9 cellular contexts compared by ENCODE assay signal in the genomic region with DNA sequence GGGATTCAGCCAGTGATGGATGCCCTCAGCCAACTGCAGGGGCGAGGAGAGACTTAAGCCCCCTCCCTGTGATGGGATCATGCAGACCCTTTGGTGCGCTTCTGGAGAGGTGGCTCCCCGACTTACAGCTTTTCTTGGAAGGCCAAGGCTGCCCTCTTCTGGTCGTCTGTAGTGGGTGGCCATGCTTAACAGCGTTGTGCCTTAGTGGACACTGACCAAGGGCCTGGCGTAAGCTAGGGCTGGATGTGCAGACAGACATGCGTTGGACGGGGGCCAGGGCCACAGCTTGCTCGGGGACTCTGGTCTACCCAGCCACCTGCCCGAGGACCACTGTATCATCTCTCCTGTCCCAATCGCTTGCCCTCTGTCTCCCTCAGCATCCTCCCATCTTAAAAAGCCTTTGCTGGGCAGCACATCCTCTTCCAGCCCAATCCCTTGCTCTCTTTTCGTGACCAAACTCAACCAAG. TPM values are rescaled to one million over a fixed set of nuclear protein-coding genes. Genes with fewer than 3 reads are reported as not detected.
A peak's percentile ranks its signal among the peaks of the same experiment; 100 is the strongest.
DNase-seq lines count a peak whose midpoint lies in the region; ATAC-seq and TF ChIP-seq lines count a peak whose summit lies in the region.
"Had no signal": no experiment of that assay in that cellular context is flagged by ENCODE, and none has a peak within 500 bp of the region (broad histone marks: within the 10 kb centered on the region; RNA-seq: fewer than 3 reads in every experiment).

No MANE protein-coding gene starts in this region.

- H3K9me3 ChIP-seq in WERI-Rb-1 (ENCODE audit: severe bottlenecking) (no peaks in the 10 kb centered on the region), lower lobe of right lung (no peaks in the 10 kb centered on the region)
- H3K9me3 ChIP-seq: BLaER1 treated with 17β-estradiol and CSF1 and Interleukin-3, amounts not matched to agents 10 nM and 100 nM had no signal

- ATAC-seq in effector memory CD8-positive, alpha-beta T cell (replicated peaks), result peak; percentile 29
- peak; percentile 78 to 81 for ATAC-seq in lower lobe of right lung
- ATAC-seq in stimulated activated naive CD8-positive, alpha-beta T cell treated with anti-CD3 and anti-CD28 coated beads, Interleukin-15, Interleukin-2, amounts not matched to agents 100 U/mL and 50 U/mL, for 24 hours, result peak; percentile 30

- H3K27ac Mint-ChIP-seq in effector memory CD8-positive, alpha-beta T cell, result peak overlapping the region; percentile 3 to 45
- H3K27ac Mint-ChIP-seq in activated T-helper 1 cell treated with anti-CD3 and anti-CD28 coated beads, Interleukin-12 subunit alpha, Interleukin-12 subunit beta, Interleukin-2, Interleukin-4 antibody, amounts not matched to agents 30 ng/mL and 10 ng/mL and 1 ng/mL, durations not matched to agents 14 hours and 24 hours and 36 hours, result no peak overlapping the region

- no peaks in the 10 kb centered on the region for H3K9me3 Mint-ChIP-seq in effector memory CD8-positive, alpha-beta T cell
- H3K9me3 Mint-ChIP-seq in activated T-helper 1 cell treated with anti-CD3 and anti-CD28 coated beads, Interleukin-12 subunit alpha, Interleukin-12 subunit beta, Interleukin-2, Interleukin-4 antibody, amounts not matched to agents 30 ng/mL and 10 ng/mL and 1 ng/mL, durations not matched to agents 14 hours and 24 hours and 36 hours, result no peaks in the 10 kb centered on the region

- H3K4me3 Mint-ChIP-seq in effector memory CD8-positive, alpha-beta T cell, result no peak overlapping the region
- H3K4me3 Mint-ChIP-seq in activated T-helper 1 cell treated with anti-CD3 and anti-CD28 coated beads, Interleukin-12 subunit alpha, Interleukin-12 subunit beta, Interleukin-2, Interleukin-4 antibody, amounts not matched to agents 30 ng/mL and 10 ng/mL and 1 ng/mL, durations not matched to agents 14 hours and 24 hours and 36 hours, result no peak overlapping the region

- H3K36me3 Mint-ChIP-seq in effector memory CD8-positive, alpha-beta T cell (ENCODE audit: insufficient read depth), result peaks cover 10% of the 10 kb centered on the region
- H3K36me3 Mint-ChIP-seq in activated T-helper 1 cell treated with anti-CD3 and anti-CD28 coated beads, Interleukin-12 subunit alpha, Interleukin-12 subunit beta, Interleukin-2, Interleukin-4 antibody, amounts not matched to agents 30 ng/mL and 10 ng/mL and 1 ng/mL, durations not matched to agents 14 hours and 24 hours and 36 hours (ENCODE audit: low read depth), result peaks cover 1% of the 10 kb centered on the region

- no peaks in the 10 kb centered on the region for H3K27me3 Mint-ChIP-seq in effector memory CD8-positive, alpha-beta T cell
- H3K27me3 Mint-ChIP-seq in activated T-helper 1 cell treated with anti-CD3 and anti-CD28 coated beads, Interleukin-12 subunit alpha, Interleukin-12 subunit beta, Interleukin-2, Interleukin-4 antibody, amounts not matched to agents 30 ng/mL and 10 ng/mL and 1 ng/mL, durations not matched to agents 14 hours and 24 hours and 36 hours (ENCODE audit: insufficient read depth), result peaks cover 28% of the 10 kb centered on the region

- H3K27ac ChIP-seq in WERI-Rb-1 (no peak overlapping the region), lower lobe of right lung (no peak overlapping the region)
- H3K27ac ChIP-seq: BLaER1 treated with 17β-estradiol and CSF1 and Interleukin-3, amounts not matched to agents 10 nM and 100 nM had no signal

- H3K4me1 Mint-ChIP-seq in effector memory CD8-positive, alpha-beta T cell (ENCODE audit: low read depth in 2 of 2), result peaks cover 32 to 39% of the 10 kb centered on the region in 2 donors
- H3K4me1 Mint-ChIP-seq in activated T-helper 1 cell treated with anti-CD3 and anti-CD28 coated beads, Interleukin-12 subunit alpha, Interleukin-12 subunit beta, Interleukin-2, Interleukin-4 antibody, amounts not matched to agents 30 ng/mL and 10 ng/mL and 1 ng/mL, durations not matched to agents 14 hours and 24 hours and 36 hours (ENCODE audit: low read depth), result peaks cover 33% of the 10 kb centered on the region

- H3K36me3 ChIP-seq in WERI-Rb-1, result no peaks in the 10 kb centered on the region
- H3K36me3 ChIP-seq in lower lobe of right lung, result no peaks in the 10 kb centered on the region
- H3K36me3 ChIP-seq: BLaER1 treated with 17β-estradiol and CSF1 and Interleukin-3, amounts not matched to agents 10 nM and 100 nM had no signal

- DNase-seq in NCI-H2081 (lab: John Stamatoyannopoulos, UW), result peak; percentile 74 to 81
- DNase-seq in NCI-H2081 treated with DMSO at 0.1 percent for 48 hours (lab: John Stamatoyannopoulos, UW), result no peak
- peak; percentile 35 for DNase-seq in NCI-H2107 treated with DMSO at 0.1 percent for 48 hours (lab: John Stamatoyannopoulos, UW; ENCODE audit: unreplicated experiment)
- peak; percentile 85 for DNase-seq in WERI-Rb-1
- peak in 1 of 3 experiments; percentile 23 for DNase-seq in effector memory CD8-positive, alpha-beta T cell
- DNase-seq in lower lobe of right lung, result peak; percentile 79
- DNase-seq in stimulated activated naive CD8-positive, alpha-beta T cell treated with anti-CD3 and anti-CD28 coated beads, Interleukin-15, Interleukin-2, amounts not matched to agents 100 U/mL and 50 U/mL, for 24 hours, result peak; percentile 55
- DNase-seq in activated T-helper 1 cell treated with anti-CD3 and anti-CD28 coated beads, Interleukin-12 subunit alpha, Interleukin-12 subunit beta, Interleukin-2, Interleukin-4 antibody, amounts not matched to agents 30 ng/mL and 10 ng/mL and 1 ng/mL, durations not matched to agents 14 hours and 24 hours and 36 hours (ENCODE audit: low spot score), result no peak

- no peak overlapping the region for H3K4me3 ChIP-seq in WERI-Rb-1 (ENCODE audit: low read depth, low read length)
- H3K4me3 ChIP-seq in lower lobe of right lung, result no peak overlapping the region
- H3K4me3 ChIP-seq: BLaER1 treated with 17β-estradiol and CSF1 and Interleukin-3, amounts not matched to agents 10 nM and 100 nM had no signal

- intact Hi-C loops in lower lobe of right lung (cut with DNase I), result no loop called here
- intact Hi-C loops in activated T-helper 1 cell treated with anti-CD3 and anti-CD28 coated beads, Interleukin-12 subunit alpha, Interleukin-12 subunit beta, Interleukin-2, Interleukin-4 antibody, amounts not matched to agents 30 ng/mL and 10 ng/mL and 1 ng/mL, durations not matched to agents 14 hours and 24 hours and 36 hours (cut with micrococcal nuclease), result loop anchor here (1.0 to 10.0 kb wide), 3 partner anchors 153 to 372 kb away; no protein-coding TSS in a partner anchor

- TF ChIP-seq CTCF in WERI-Rb-1 (IDR thresholded peaks at IDR 0.05; ENCODE audit: low read depth, low read length), result peak; percentile 96
- TF ChIP-seq CTCF in lower lobe of right lung (IDR thresholded peaks at IDR 0.05), result peak; percentile 73

- peaks cover 8% of the 10 kb centered on the region for H3K4me1 ChIP-seq in lower lobe of right lung

- no peaks in the 10 kb centered on the region for H3K27me3 ChIP-seq in WERI-Rb-1 (ENCODE audit: insufficient read depth, low read depth, severe bottlenecking)
- H3K27me3 ChIP-seq in lower lobe of right lung (ENCODE audit: low read depth), result no peaks in the 10 kb centered on the region

RNA-seq across cellular contexts. Expression of a gene that starts 5.5 kb away (rescaled TPM):
- 2.4 TPM for total RNA-seq in lower lobe of right lung
- total RNA-seq in activated T-helper 1 cell treated with anti-CD3 and anti-CD28 coated beads, Interleukin-12 subunit alpha, Interleukin-12 subunit beta, Interleukin-2, Interleukin-4 antibody, amounts not matched to agents 30 ng/mL and 10 ng/mL and 1 ng/mL, durations not matched to agents 14 hours and 24 hours and 36 hours, result 1.1 and 1.4 TPM in 2 replicates

RNA-seq across cellular contexts. Expression of a gene that starts 49.7 kb away (rescaled TPM):
- 103 TPM for total RNA-seq in lower lobe of right lung
- total RNA-seq in activated T-helper 1 cell treated with anti-CD3 and anti-CD28 coated beads, Interleukin-12 subunit alpha, Interleukin-12 subunit beta, Interleukin-2, Interleukin-4 antibody, amounts not matched to agents 30 ng/mL and 10 ng/mL and 1 ng/mL, durations not matched to agents 14 hours and 24 hours and 36 hours, result 387 and 400 TPM in 2 replicates

Comparison
In these comparisons a context has a peak if more than half of its experiments do, and no peak if none do; other contexts are left out.
1. DNase-seq: peak in NCI-H2081 (2 of 2), NCI-H2107 treated with DMSO at 0.1 percent for 48 hours (single experiment), WERI-Rb-1 (single experiment), lower lobe of right lung (single experiment) and stimulated activated naive CD8-positive, alpha-beta T cell treated with anti-CD3 and anti-CD28 coated beads, Interleukin-15, Interleukin-2, amounts not matched to agents 100 U/mL and 50 U/mL, for 24 hours (single experiment); none in NCI-H2081 treated with DMSO at 0.1 percent for 48 hours (single experiment) and activated T-helper 1 cell treated with anti-CD3 and anti-CD28 coated beads, Interleukin-12 subunit alpha, Interleukin-12 subunit beta, Interleukin-2, Interleukin-4 antibody, amounts not matched to agents 30 ng/mL and 10 ng/mL and 1 ng/mL, durations not matched to agents 14 hours and 24 hours and 36 hours (single experiment).
2. ATAC-seq: peak in every context shown above with its lines; median percentile 80 in lower lobe of right lung; 30 in stimulated activated naive CD8-positive, alpha-beta T cell treated with anti-CD3 and anti-CD28 coated beads, Interleukin-15, Interleukin-2, amounts not matched to agents 100 U/mL and 50 U/mL, for 24 hours; 29 in effector memory CD8-positive, alpha-beta T cell.